Comparison of ENCODE assay signal across 30 cellular contexts in the genomic region with DNA sequence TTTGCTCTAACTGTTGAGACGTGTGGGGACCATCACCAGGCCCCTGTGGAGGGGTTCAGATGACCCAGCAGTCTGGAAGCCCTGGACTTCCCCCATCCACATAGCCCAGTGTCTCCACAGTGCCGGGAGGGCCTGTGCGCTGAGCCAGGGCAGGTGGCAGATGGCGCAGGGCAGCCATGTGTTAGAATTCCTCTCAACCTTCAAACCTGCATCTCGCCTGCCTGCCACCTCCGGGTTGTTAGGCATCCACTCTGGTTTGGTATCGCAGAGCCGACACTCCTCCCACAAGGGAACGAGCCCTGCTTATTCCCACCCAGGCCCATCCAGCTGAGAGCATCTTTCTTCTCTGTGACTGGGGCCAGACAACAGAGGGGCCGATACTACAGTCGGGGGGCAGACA.
"Had no signal": no experiment of that assay in that cellular context is flagged by ENCODE, and none has a peak within 500 bp of the region (broad histone marks: within the 10 kb centered on the region; RNA-seq: fewer than 3 reads in every experiment).

No MANE protein-coding gene starts in this region.

- H3K27me3 Mint-ChIP-seq: central memory CD8-positive, alpha-beta T cell; natural killer cell treated with Interleukin-12 subunit alpha and Interleukin-12 subunit beta and Interleukin-15 and Interleukin-18, amount 100 ng/mL, for 72 hours; stimulated activated naive CD8-positive, alpha-beta T cell treated with anti-CD3 and anti-CD28 coated beads, Interleukin-15, Interleukin-2, amounts not matched to agents 100 ng/mL and 50 ng/mL, for 24 hours had no signal

- H3K4me1 Mint-ChIP-seq: central memory CD8-positive, alpha-beta T cell had no signal

- H3K27ac Mint-ChIP-seq: dendritic cell treated with granulocyte-macrophage colony-stimulating factor and Interleukin-4, amounts not matched to agents 40 ng/mL and 50 ng/mL, for 4 days; immature natural killer cell; mesothelial cell of epicardium; natural killer cell treated with Interleukin-12 subunit alpha and Interleukin-12 subunit beta and Interleukin-15 and Interleukin-18, amount 100 ng/mL, for 72 hours; stimulated activated naive B cell treated with anti-CD40 and anti-IgM and Interleukin-4, amounts not matched to agents 10 μg/mL and 1 μg/mL and 100 μg/mL, for 72 hours; stimulated activated naive CD8-positive, alpha-beta T cell treated with anti-CD3 and anti-CD28 coated beads, Interleukin-15, Interleukin-2, amounts not matched to agents 100 ng/mL and 50 ng/mL, for 24 hours had no signal

- H3K9me3 ChIP-seq: colonic mucosa, esophagus muscularis mucosa, gastroesophageal sphincter, heart right ventricle, mucosa of descending colon, pancreas, right lobe of liver, transverse colon, upper lobe of right lung, uterus had no signal

- H3K9me3 Mint-ChIP-seq: immature natural killer cell, mesothelial cell of epicardium had no signal

- H3K27ac ChIP-seq: colonic mucosa, esophagus muscularis mucosa, foreskin keratinocyte, gastroesophageal sphincter, heart right ventricle, pancreas, right lobe of liver, transverse colon, upper lobe of right lung, uterus had no signal

- H3K4me3 ChIP-seq: colonic mucosa, esophagus muscularis mucosa, gastroesophageal sphincter, heart right ventricle, mucosa of descending colon, pancreas, right lobe of liver, transverse colon, upper lobe of right lung, uterus had no signal

- ATAC-seq: foreskin keratinocyte; gastroesophageal sphincter; heart right ventricle; left ventricle myocardium superior; mucosa of descending colon; pancreas; right lobe of liver; stimulated activated naive B cell treated with anti-CD40 and anti-IgM and Interleukin-4, amounts not matched to agents 10 μg/mL and 1 μg/mL and 100 μg/mL, for 72 hours; upper lobe of right lung had no signal

- H3K27me3 ChIP-seq: colonic mucosa, esophagus muscularis mucosa, foreskin keratinocyte, gastroesophageal sphincter, heart right ventricle, pancreas, right lobe of liver, transverse colon, upper lobe of right lung, uterus had no signal

- H3K36me3 Mint-ChIP-seq: immature natural killer cell; mesothelial cell of epicardium; natural killer cell treated with Interleukin-12 subunit alpha and Interleukin-12 subunit beta and Interleukin-15 and Interleukin-18, amount 100 ng/mL, for 72 hours had no signal

- H3K4me3 Mint-ChIP-seq: central memory CD8-positive, alpha-beta T cell; dendritic cell treated with granulocyte-macrophage colony-stimulating factor and Interleukin-4, amounts not matched to agents 40 ng/mL and 50 ng/mL, for 4 days; immature natural killer cell; mesothelial cell of epicardium; natural killer cell treated with Interleukin-12 subunit alpha and Interleukin-12 subunit beta and Interleukin-15 and Interleukin-18, amount 100 ng/mL, for 72 hours; stimulated activated naive B cell treated with anti-CD40 and anti-IgM and Interleukin-4, amounts not matched to agents 10 μg/mL and 1 μg/mL and 100 μg/mL, for 72 hours; stimulated activated naive CD8-positive, alpha-beta T cell treated with anti-CD3 and anti-CD28 coated beads, Interleukin-15, Interleukin-2, amounts not matched to agents 100 ng/mL and 50 ng/mL, for 24 hours had no signal

- H3K36me3 ChIP-seq: colonic mucosa, pancreas, right lobe of liver, transverse colon, upper lobe of right lung, uterus had no signal

- H3K4me1 ChIP-seq: colonic mucosa, foreskin keratinocyte, heart right ventricle, pancreas, right lobe of liver, transverse colon, upper lobe of right lung, uterus had no signal

- FAIRE-seq: endothelial cell of umbilical vein, pancreas, small intestine had no signal

- DNase-seq: colonic mucosa; effector memory CD4-positive, alpha-beta T cell; foreskin keratinocyte; heart right ventricle; hippocampal formation; immature natural killer cell; islet precursor cell; left ventricle myocardium superior; mesenchymal stem cell; naive B cell; occipital lobe; pancreas; retina; small intestine; stimulated activated CD4-positive, alpha-beta T cell treated with anti-CD3 and anti-CD28 coated beads, Interleukin-1b, Interleukin-23, amount 100 ng/mL, for 48 hours; stimulated activated CD4-positive, alpha-beta T cell treated with anti-CD3 and anti-CD28 coated beads, Interleukin-4, amount 100 ng/mL, for 1 hour; stimulated activated naive B cell treated with anti-CD40 and anti-IgM and Interleukin-4, amounts not matched to agents 10 μg/mL and 1 μg/mL and 100 μg/mL, for 72 hours; transverse colon; upper lobe of right lung; uterus had no signal
